Comparison of ENCODE assay signal across 14 cellular contexts in the genomic region with DNA sequence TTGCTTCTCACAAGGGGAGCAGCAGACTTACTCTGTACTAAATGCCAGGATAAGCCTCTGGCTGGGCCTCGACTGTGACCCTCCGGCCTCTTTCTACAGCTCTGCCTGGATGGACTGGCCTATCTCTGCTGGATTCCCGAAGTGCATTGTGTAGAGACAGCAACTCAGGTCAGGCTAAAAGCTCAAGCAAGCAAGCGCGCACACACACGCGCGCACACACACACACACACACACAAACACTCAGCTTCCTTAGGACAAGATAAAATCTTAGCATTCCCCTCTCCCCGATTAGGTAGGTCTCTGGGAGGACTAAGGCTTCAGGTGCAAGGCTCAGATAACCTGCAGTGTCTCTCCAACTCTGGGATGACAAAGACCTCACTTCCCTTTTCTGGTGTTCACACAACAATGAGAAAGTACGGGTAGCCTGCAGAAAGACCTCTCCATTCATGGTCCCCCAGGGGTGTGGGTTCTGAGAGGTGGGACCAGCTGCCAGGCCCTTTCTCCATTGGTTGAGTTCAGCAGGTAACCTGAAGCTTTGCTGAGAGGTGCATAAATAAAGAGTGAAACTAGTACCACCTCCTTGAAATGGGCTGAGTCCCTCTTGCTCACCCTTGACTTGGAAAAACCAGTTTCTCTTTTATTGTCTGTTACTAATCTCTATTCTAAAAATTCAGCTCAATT.
DNase-seq lines count a peak whose midpoint lies in the region; ATAC-seq and TF ChIP-seq lines count a peak whose summit lies in the region.
"Had no signal": no experiment of that assay in that cellular context is flagged by ENCODE, and none has a peak within 500 bp of the region (broad histone marks: within the 10 kb centered on the region; RNA-seq: fewer than 3 reads in every experiment).

No MANE protein-coding gene starts in this region.

- no peak overlapping the region for H3K27ac ChIP-seq in SK-N-SH (ENCODE audit: low read depth in 2 of 2, low read length in 1 of 2)

- no peak for TF ChIP-seq RAD21 in SK-N-SH (IDR thresholded peaks at IDR 0.05; ENCODE audit: low read length)

- no peaks in the 10 kb centered on the region for H4K20me1 ChIP-seq in SK-N-SH (ENCODE audit: insufficient read depth)

- no peak overlapping the region for H2AFZ ChIP-seq in SK-N-SH (ENCODE audit: low read depth)

- H3K79me2 ChIP-seq in SK-N-SH (ENCODE audit: insufficient read depth), result no peaks in the 10 kb centered on the region

- H3F3A ChIP-seq in SK-N-SH (replicated peaks; ENCODE audit: insufficient read depth), result no peaks in the 10 kb centered on the region

- H3K36me3 Mint-ChIP-seq in nephron progenitor cell (ENCODE audit: low read depth), result no peaks in the 10 kb centered on the region
- H3K36me3 Mint-ChIP-seq: IgD-negative memory B cell had no signal

- H3K36me3 ChIP-seq in H7 (replicated peaks; ENCODE audit: control insufficient read depth, insufficient read depth, low read length) (peaks cover 14% of the 10 kb centered on the region), SK-N-SH (replicated peaks in 1 of 2; ENCODE audit: control insufficient read depth in 1 of 2, insufficient read depth in 2 of 2, low read length in 1 of 2) (no peaks in the 10 kb centered on the region)

- TF ChIP-seq EP300 in SK-N-SH (IDR thresholded peaks at IDR 0.05; ENCODE audit: borderline replicate concordance in 1 of 2, low read depth in 1 of 2, low read length in 1 of 2), result no peak

- ATAC-seq in HG02840 (IDR thresholded peaks at IDR 0.05; ENCODE audit: low FRiP score, unreplicated experiment) (no peak), GM21717 (IDR thresholded peaks at IDR 0.05; ENCODE audit: unreplicated experiment) (no peak)
- ATAC-seq: activated T-cell treated with anti-CD3 and anti-CD28 coated beads, Interleukin-2, amount 50 U/mL, for 4 hours had no signal

- H3K27me3 Mint-ChIP-seq in nephron progenitor cell (ENCODE audit: low read depth, poor library complexity), result peaks cover 4% of the 10 kb centered on the region

- TF ChIP-seq CTCF in epithelial cell of esophagus (IDR thresholded peaks at IDR 0.05; ENCODE audit: insufficient read depth, low read depth, low read length, missing control alignments), result no peak
- TF ChIP-seq CTCF in nephron progenitor cell (IDR thresholded peaks at IDR 0.05), result no peak
- no peak for TF ChIP-seq CTCF in SK-N-SH (IDR thresholded peaks at IDR 0.05)

- POLR2A ChIA-PET in SK-N-SH (lab: Yijun Ruan, JAX), result no interaction called here

- H3K4me2 ChIP-seq in SK-N-SH, result no peak overlapping the region

- H3K9me3 Mint-ChIP-seq in nephron progenitor cell, result no peaks in the 10 kb centered on the region
- H3K9me3 Mint-ChIP-seq: activated T-cell treated with anti-CD3 and anti-CD28 coated beads, Interleukin-2, amount 50 U/mL, for 4 hours had no signal

- H3K4me3 ChIP-seq in H7 (ENCODE audit: insufficient read depth, low read depth, low read length) (peak overlapping the region; percentile 16), epithelial cell of esophagus (ENCODE audit: low read length) (peak overlapping the region; percentile 100), SK-N-SH (ENCODE audit: low read depth in 2 of 2, low read length in 1 of 2) (no peak overlapping the region)

- H3K4me3 Mint-ChIP-seq in nephron progenitor cell, result peak overlapping the region; percentile 76
- H3K4me3 Mint-ChIP-seq: activated T-cell treated with anti-CD3 and anti-CD28 coated beads, Interleukin-2, amount 50 U/mL, for 4 hours; IgD-negative memory B cell had no signal

- no peak overlapping the region for H3K9ac ChIP-seq in SK-N-SH

- H3K9me3 ChIP-seq in SK-N-SH, result no peaks in the 10 kb centered on the region

- H3K27me3 ChIP-seq in H7 (ENCODE audit: control insufficient read depth, insufficient read depth, low read length) (no peaks in the 10 kb centered on the region), SK-N-SH (ENCODE audit: insufficient read depth) (no peaks in the 10 kb centered on the region)

- DNase-seq in H7, result peak; percentile 82
- peak; percentile 82 for DNase-seq in NCI-H510A treated with DMSO at 0.1 percent for 48 hours (lab: John Stamatoyannopoulos, UW)
- DNase-seq in epithelial cell of esophagus (ENCODE audit: low read depth), result peak; percentile 96
- no peak for DNase-seq in nephron progenitor cell
- DNase-seq in SK-N-SH, result no peak
- no peak for DNase-seq in activated CD4-positive, alpha-beta T cell treated with anti-CD3 and anti-CD28 coated beads for 4 hours
- DNase-seq: activated CD4-positive, alpha-beta T cell treated with anti-CD3 and anti-CD28 coated beads for 1 hour; activated T-cell treated with anti-CD3 and anti-CD28 coated beads, Interleukin-2, amount 50 U/mL, for 4 hours; kidney; NCI-H1930; stimulated activated CD4-positive, alpha-beta T cell treated with anti-CD3 and anti-CD28 coated beads, Interleukin-2, amount 100 ng/mL, for 48 hours had no signal

- H3K4me1 ChIP-seq in SK-N-SH (ENCODE audit: control insufficient read depth in 1 of 2, insufficient read depth in 2 of 2, low read depth in 1 of 2, low read length in 1 of 2), result no peaks in the 10 kb centered on the region

- H3K27ac Mint-ChIP-seq in nephron progenitor cell, result peak overlapping the region; percentile 93
- H3K27ac Mint-ChIP-seq: IgD-negative memory B cell had no signal

- peaks cover 87% of the 10 kb centered on the region for H3K4me1 Mint-ChIP-seq in nephron progenitor cell
- H3K4me1 Mint-ChIP-seq: IgD-negative memory B cell had no signal

- no peaks in the 10 kb centered on the region for H3K9me2 ChIP-seq in SK-N-SH

- CTCF ChIA-PET in SK-N-SH (lab: Yijun Ruan, JAX), result interaction anchor here (0.8 to 1.6 kb wide), 4 partner anchors 15 to 227 kb away, joined by 3 to 4 read pairs (median 3); no protein-coding TSS in a partner anchor

- WGBS in SK-N-SH (ENCODE audit: low lambda C conversion rate), result 85% methylated on average over 10 of the region's 10 CpGs

TF ChIP-seq in SK-N-SH, 30 proteins besides CTCF, POLR2A, EP300 and RAD21:
- TF ChIP-seq, protein P1, sequence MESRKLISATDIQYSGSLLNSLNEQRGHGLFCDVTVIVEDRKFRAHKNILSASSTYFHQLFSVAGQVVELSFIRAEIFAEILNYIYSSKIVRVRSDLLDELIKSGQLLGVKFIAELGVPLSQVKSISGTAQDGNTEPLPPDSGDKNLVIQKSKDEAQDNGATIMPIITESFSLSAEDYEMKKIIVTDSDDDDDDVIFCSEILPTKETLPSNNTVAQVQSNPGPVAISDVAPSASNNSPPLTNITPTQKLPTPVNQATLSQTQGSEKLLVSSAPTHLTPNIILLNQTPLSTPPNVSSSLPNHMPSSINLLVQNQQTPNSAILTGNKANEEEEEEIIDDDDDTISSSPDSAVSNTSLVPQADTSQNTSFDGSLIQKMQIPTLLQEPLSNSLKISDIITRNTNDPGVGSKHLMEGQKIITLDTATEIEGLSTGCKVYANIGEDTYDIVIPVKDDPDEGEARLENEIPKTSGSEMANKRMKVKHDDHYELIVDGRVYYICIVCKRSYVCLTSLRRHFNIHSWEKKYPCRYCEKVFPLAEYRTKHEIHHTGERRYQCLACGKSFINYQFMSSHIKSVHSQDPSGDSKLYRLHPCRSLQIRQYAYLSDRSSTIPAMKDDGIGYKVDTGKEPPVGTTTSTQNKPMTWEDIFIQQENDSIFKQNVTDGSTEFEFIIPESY (IDR thresholded peaks at IDR 0.05; ENCODE audit: borderline replicate concordance, low read depth), result no peak
- TF ChIP-seq FOSL2 (IDR thresholded peaks at IDR 0.05; ENCODE audit: borderline replicate concordance, low read depth) (no peak), TCF12 (IDR thresholded peaks at IDR 0.05) (no peak), TAF1 (IDR thresholded peaks at IDR 0.05; ENCODE audit: borderline replicate concordance, low read depth, low read length) (no peak), MXI1 (IDR thresholded peaks at IDR 0.05; ENCODE audit: low read depth, low read length) (no peak), NFIC (IDR thresholded peaks at IDR 0.05; ENCODE audit: borderline replicate concordance) (no peak), CHD2 (IDR thresholded peaks at IDR 0.05; ENCODE audit: low read length, partially characterized antibody) (no peak), RCOR1 (IDR thresholded peaks at IDR 0.05; ENCODE audit: low read length) (no peak), POLR2AphosphoS5 (IDR thresholded peaks at IDR 0.05; ENCODE audit: low read depth, low read length) (no peak), GATA2 (CRISPR knock-in tag; IDR thresholded peaks at IDR 0.05) (no peak)
- TF ChIP-seq, protein P2, sequence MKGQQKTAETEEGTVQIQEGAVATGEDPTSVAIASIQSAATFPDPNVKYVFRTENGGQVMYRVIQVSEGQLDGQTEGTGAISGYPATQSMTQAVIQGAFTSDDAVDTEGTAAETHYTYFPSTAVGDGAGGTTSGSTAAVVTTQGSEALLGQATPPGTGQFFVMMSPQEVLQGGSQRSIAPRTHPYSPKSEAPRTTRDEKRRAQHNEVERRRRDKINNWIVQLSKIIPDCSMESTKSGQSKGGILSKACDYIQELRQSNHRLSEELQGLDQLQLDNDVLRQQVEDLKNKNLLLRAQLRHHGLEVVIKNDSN (IDR thresholded peaks at IDR 0.05; ENCODE audit: borderline replicate concordance, low read depth), result no peak
- TF ChIP-seq, protein P3, sequence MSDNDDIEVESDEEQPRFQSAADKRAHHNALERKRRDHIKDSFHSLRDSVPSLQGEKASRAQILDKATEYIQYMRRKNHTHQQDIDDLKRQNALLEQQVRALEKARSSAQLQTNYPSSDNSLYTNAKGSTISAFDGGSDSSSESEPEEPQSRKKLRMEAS (IDR thresholded peaks at IDR 0.05; ENCODE audit: low read depth), result no peak
- TF ChIP-seq, protein P4, sequence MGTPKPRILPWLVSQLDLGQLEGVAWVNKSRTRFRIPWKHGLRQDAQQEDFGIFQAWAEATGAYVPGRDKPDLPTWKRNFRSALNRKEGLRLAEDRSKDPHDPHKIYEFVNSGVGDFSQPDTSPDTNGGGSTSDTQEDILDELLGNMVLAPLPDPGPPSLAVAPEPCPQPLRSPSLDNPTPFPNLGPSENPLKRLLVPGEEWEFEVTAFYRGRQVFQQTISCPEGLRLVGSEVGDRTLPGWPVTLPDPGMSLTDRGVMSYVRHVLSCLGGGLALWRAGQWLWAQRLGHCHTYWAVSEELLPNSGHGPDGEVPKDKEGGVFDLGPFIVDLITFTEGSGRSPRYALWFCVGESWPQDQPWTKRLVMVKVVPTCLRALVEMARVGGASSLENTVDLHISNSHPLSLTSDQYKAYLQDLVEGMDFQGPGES (IDR thresholded peaks at IDR 0.05; ENCODE audit: low read depth, low read length), result no peak
- TF ChIP-seq, protein P5, sequence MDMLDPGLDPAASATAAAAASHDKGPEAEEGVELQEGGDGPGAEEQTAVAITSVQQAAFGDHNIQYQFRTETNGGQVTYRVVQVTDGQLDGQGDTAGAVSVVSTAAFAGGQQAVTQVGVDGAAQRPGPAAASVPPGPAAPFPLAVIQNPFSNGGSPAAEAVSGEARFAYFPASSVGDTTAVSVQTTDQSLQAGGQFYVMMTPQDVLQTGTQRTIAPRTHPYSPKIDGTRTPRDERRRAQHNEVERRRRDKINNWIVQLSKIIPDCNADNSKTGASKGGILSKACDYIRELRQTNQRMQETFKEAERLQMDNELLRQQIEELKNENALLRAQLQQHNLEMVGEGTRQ (IDR thresholded peaks at IDR 0.05; ENCODE audit: borderline replicate concordance, low read depth, low read length), result no peak

Comparison
In these comparisons a context has a peak if more than half of its experiments do, and no peak if none do; other contexts are left out.
1. DNase-seq: peak in H7 (single experiment), NCI-H510A treated with DMSO at 0.1 percent for 48 hours (single experiment) and epithelial cell of esophagus (single experiment); none in nephron progenitor cell (single experiment), SK-N-SH (single experiment) and activated CD4-positive, alpha-beta T cell treated with anti-CD3 and anti-CD28 coated beads for 4 hours (0 of 2).
2. H3K4me3 ChIP-seq: peak in H7 (single experiment) and epithelial cell of esophagus (single experiment); none in SK-N-SH (0 of 2).